In the genomic region with DNA sequence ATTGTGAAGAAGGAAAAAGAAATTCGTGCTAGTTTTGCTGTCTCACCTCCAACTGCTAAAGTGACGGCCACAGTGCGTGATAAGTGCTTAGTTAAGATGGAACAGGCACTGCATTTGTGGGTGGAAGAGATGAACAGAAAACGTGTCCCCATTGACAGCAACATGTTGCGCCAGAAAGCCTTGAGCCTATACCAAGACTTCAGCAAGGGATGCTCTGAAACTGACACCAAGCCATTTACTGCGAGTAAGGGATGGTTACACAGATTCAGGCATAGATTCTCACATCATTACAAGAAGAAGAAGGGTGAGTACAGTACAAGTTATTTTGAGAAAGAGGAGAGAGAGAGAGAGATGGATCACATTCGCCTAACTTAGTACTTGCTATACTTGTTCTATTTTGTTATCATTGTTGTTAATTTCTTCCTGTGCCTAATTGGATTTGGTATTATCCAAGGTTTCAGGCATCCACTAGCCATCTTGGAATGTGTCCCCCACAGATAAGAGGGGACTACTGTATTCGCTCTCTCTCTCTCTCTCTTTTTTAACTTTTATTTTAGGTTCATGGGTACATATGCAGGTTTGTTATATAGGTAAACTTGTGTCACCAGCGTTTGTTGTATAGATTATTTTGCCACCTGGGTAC, we compare ENCODE assay signal across 7 cellular contexts. TPM values are rescaled to one million over a fixed set of nuclear protein-coding genes. Genes with fewer than 3 reads are reported as not detected.
DNase-seq lines count a peak whose midpoint lies in the region; ATAC-seq and TF ChIP-seq lines count a peak whose summit lies in the region.
"Not testable (repeated sequence)": the region's sequence is repeated elsewhere in the genome, so short reads cannot be mapped to it uniquely, and the experiment has no call there.

No MANE protein-coding gene starts in this region.

- H2BK12ac ChIP-seq in neuronal stem cell (ENCODE audit: low read length), result not testable (repeated sequence)

- H3K4me3 ChIP-seq in NT2/D1 (ENCODE audit: insufficient read length, low read depth), result peak overlapping the region; percentile 2
- not testable (repeated sequence) for H3K4me3 ChIP-seq in endodermal cell (ENCODE audit: low read length); neuronal stem cell (ENCODE audit: low read length in 2 of 2)

- not testable (repeated sequence) for H3K27me3 ChIP-seq in NT2/D1 (ENCODE audit: insufficient read depth, insufficient read length); endodermal cell (ENCODE audit: control insufficient read depth, insufficient read depth, low read length, poor library complexity, severe bottlenecking); neuronal stem cell (ENCODE audit: control insufficient read depth in 3 of 3, insufficient read depth in 3 of 3, low read depth in 1 of 3, low read length in 3 of 3)

- H3K27ac ChIP-seq in endodermal cell (ENCODE audit: low read depth, low read length); neuronal stem cell (replicated peaks; ENCODE audit: low read length): not testable (repeated sequence)

- not testable (repeated sequence) for H3K14ac ChIP-seq in neuronal stem cell (ENCODE audit: low read length)

- H3K4ac ChIP-seq in neuronal stem cell (ENCODE audit: low read length), result not testable (repeated sequence)

- not testable (repeated sequence) for H3K9me3 ChIP-seq in NT2/D1 (ENCODE audit: insufficient read depth, low read length); endodermal cell (ENCODE audit: control insufficient read depth, low read length); neuronal stem cell (replicated peaks in 1 of 2; ENCODE audit: control insufficient read depth in 2 of 2, insufficient read depth in 1 of 2, low read depth in 1 of 2, low read length in 2 of 2)

- not testable (repeated sequence) for TF ChIP-seq CTCF in endodermal cell (conservative IDR thresholded peaks at IDR 0.05)

- H3K79me1 ChIP-seq in neuronal stem cell (ENCODE audit: low read depth, low read length), result not testable (repeated sequence)

- not testable (repeated sequence) for H3K4me1 ChIP-seq in NT2/D1 (ENCODE audit: insufficient read depth, insufficient read length); endodermal cell (ENCODE audit: control insufficient read depth, insufficient read depth, low read length); neuronal stem cell (ENCODE audit: control insufficient read depth in 2 of 2, insufficient read depth in 1 of 2, low read depth in 1 of 2, low read length in 2 of 2)

- H2BK15ac ChIP-seq in neuronal stem cell (ENCODE audit: low read length), result not testable (repeated sequence)

- H2BK120ac ChIP-seq in neuronal stem cell (ENCODE audit: low read depth, low read length), result not testable (repeated sequence)

- not testable (repeated sequence) for H3K4me2 ChIP-seq in neuronal stem cell (ENCODE audit: insufficient read depth, low read length, poor library complexity, severe bottlenecking)

- WGBS in endodermal cell (ENCODE audit: insufficient coverage in 1 of 2, insufficient read length in 1 of 2), 2 experiments, result 49 to 78% methylated on average over 2 to 6 of the region's 9 CpGs
- WGBS in neuronal stem cell (ENCODE audit: extremely low coverage in 2 of 2, insufficient read length in 2 of 2, insufficient replicate concordance in 1 of 2), 2 donors, result no CpG with 5 or more reads among the region's 9 CpGs

- H2AK5ac ChIP-seq in neuronal stem cell (ENCODE audit: low read depth, low read length), result not testable (repeated sequence)

- ATAC-seq in GM18867 (IDR thresholded peaks at IDR 0.05; ENCODE audit: unreplicated experiment) (peak; percentile 62), GM21825 (IDR thresholded peaks at IDR 0.05; ENCODE audit: unreplicated experiment) (peak; percentile 48), HG03175 (IDR thresholded peaks at IDR 0.05; ENCODE audit: unreplicated experiment) (peak; percentile 58)

- not testable (repeated sequence) for H3K36me3 ChIP-seq in NT2/D1 (ENCODE audit: insufficient read depth, insufficient read length, low read length); endodermal cell (ENCODE audit: control insufficient read depth, insufficient read depth, low read length); neuronal stem cell (replicated peaks in 1 of 2; ENCODE audit: control insufficient read depth in 2 of 2, insufficient read depth in 2 of 2, low read length in 2 of 2)

- H4K91ac ChIP-seq in neuronal stem cell (ENCODE audit: low read depth, low read length, poor library complexity), result not testable (repeated sequence)

- not testable (repeated sequence) for H2BK5ac ChIP-seq in neuronal stem cell (ENCODE audit: low read length)

- H3K23ac ChIP-seq in neuronal stem cell (ENCODE audit: low read depth, low read length, poor library complexity), result not testable (repeated sequence)

- not testable (repeated sequence) for H3K9me3 Mint-ChIP-seq in endodermal cell

- H3K36me3 Mint-ChIP-seq in endodermal cell (ENCODE audit: low read depth), result not testable (repeated sequence)

- H4K8ac ChIP-seq in neuronal stem cell (ENCODE audit: low read depth, low read length), result not testable (repeated sequence)

- peaks cover 29% of the 10 kb centered on the region for H3K4me1 Mint-ChIP-seq in endodermal cell

- peak overlapping the region; percentile 31 for H3K4me3 Mint-ChIP-seq in endodermal cell

- H3K27ac Mint-ChIP-seq in endodermal cell, result not testable (repeated sequence)

- not testable (repeated sequence) for DNase-seq in NT2/D1 (ENCODE audit: low read depth, low spot score); endodermal cell; neuronal stem cell (ENCODE audit: low spot score)
- peak; percentile 66 for DNase-seq in activated CD8-positive, alpha-beta memory T cell treated with anti-CD3 and anti-CD28 coated beads for 24 hours

- H2AFZ ChIP-seq in neuronal stem cell (ENCODE audit: low read length), result peak overlapping the region; percentile 62

- not testable (repeated sequence) for H3K27me3 Mint-ChIP-seq in endodermal cell (ENCODE audit: insufficient read depth)

- not testable (repeated sequence) for H3K18ac ChIP-seq in neuronal stem cell (ENCODE audit: low read length)

- not testable (repeated sequence) for H3K9ac ChIP-seq in NT2/D1 (ENCODE audit: insufficient read length, low read depth); endodermal cell (ENCODE audit: extremely low read depth, low read length, poor library complexity, severe bottlenecking); neuronal stem cell (ENCODE audit: low read depth, low read length, poor library complexity)

RNA-seq across cellular contexts. Expression of a gene that starts 6.9 kb away (rescaled TPM):
- 100 to 1,000 TPM; 391 to 519 TPM for total RNA-seq in endodermal cell
- 303 TPM for polyA plus RNA-seq in endodermal cell (2013, experiment 1 of 2)
- polyA plus RNA-seq in endodermal cell (2013, experiment 2 of 2), result 266 TPM
- polyA plus RNA-seq in neuronal stem cell (2013, experiment 1 of 2), result 277 TPM
- polyA plus RNA-seq in neuronal stem cell (2013, experiment 2 of 2), result 283 TPM
